Comparison of ENCODE assay signal across 1 cellular context in genomic region chr1:160260436-160261382, GRCh38.
TF ChIP-seq lines count a peak whose summit lies in the region.

No MANE protein-coding gene starts in this region.

TF ChIP-seq in HEK293, 187 proteins besides CTCF, POLR2A, EP300 and RAD21 (continued from another document):
- TF ChIP-seq, protein P1, sequence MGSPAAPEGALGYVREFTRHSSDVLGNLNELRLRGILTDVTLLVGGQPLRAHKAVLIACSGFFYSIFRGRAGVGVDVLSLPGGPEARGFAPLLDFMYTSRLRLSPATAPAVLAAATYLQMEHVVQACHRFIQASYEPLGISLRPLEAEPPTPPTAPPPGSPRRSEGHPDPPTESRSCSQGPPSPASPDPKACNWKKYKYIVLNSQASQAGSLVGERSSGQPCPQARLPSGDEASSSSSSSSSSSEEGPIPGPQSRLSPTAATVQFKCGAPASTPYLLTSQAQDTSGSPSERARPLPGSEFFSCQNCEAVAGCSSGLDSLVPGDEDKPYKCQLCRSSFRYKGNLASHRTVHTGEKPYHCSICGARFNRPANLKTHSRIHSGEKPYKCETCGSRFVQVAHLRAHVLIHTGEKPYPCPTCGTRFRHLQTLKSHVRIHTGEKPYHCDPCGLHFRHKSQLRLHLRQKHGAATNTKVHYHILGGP (tag by site-specific recombination; IDR thresholded peaks at IDR 0.05): peak; percentile 72
- no peak for TF ChIP-seq ZNF785 (tag by site-specific recombination; IDR thresholded peaks at IDR 0.05)
- TF ChIP-seq ZBTB17 (tag by site-specific recombination; IDR thresholded peaks at IDR 0.05): 0 out of 2 replicates have a peak, but pooled peaks have one; percentile 51
- TF ChIP-seq KLF16 (tag by site-specific recombination; IDR thresholded peaks at IDR 0.05): no peak
- no peak; the same call in 1 of the 2 replicates for TF ChIP-seq ZNF391 (tag by site-specific recombination; IDR thresholded peaks at IDR 0.05; ENCODE audit: borderline replicate concordance, low read depth)
- no peak for TF ChIP-seq ZSCAN16 (tag by site-specific recombination; IDR thresholded peaks at IDR 0.05)
- no peak for TF ChIP-seq ZNF544 (tag by site-specific recombination; IDR thresholded peaks at IDR 0.05)
- TF ChIP-seq WT1 (tag by site-specific recombination; IDR thresholded peaks at IDR 0.05): peak; percentile 98
- no peak for TF ChIP-seq ZNF585B (tag by site-specific recombination; IDR thresholded peaks at IDR 0.05)
- TF ChIP-seq ZNF510 (tag by site-specific recombination; IDR thresholded peaks at IDR 0.05; ENCODE audit: insufficient replicate concordance): peak; percentile 62
- TF ChIP-seq KLF1 (tag by site-specific recombination; IDR thresholded peaks at IDR 0.05): peak; percentile 51; the same call in 1 of the 2 replicates
- no peak for TF ChIP-seq ZNF223 (tag by site-specific recombination; IDR thresholded peaks at IDR 0.05)
- peak; percentile 81 for TF ChIP-seq KLF8 (tag by site-specific recombination; IDR thresholded peaks at IDR 0.05)
- TF ChIP-seq ZNF571 (tag by site-specific recombination; IDR thresholded peaks at IDR 0.05): no peak
- TF ChIP-seq ZNF76 (tag by site-specific recombination; IDR thresholded peaks at IDR 0.05; ENCODE audit: borderline replicate concordance, low read depth): peak; percentile 35; the same call in 1 of the 2 replicates
- TF ChIP-seq ZNF335 (tag by site-specific recombination; conservative IDR thresholded peaks at IDR 0.05): no peak
- peak; percentile 86 for TF ChIP-seq EGR2 (tag by site-specific recombination; IDR thresholded peaks at IDR 0.05; ENCODE audit: low read depth)
- TF ChIP-seq ZIC2 (tag by site-specific recombination; IDR thresholded peaks at IDR 0.05): no peak; the same call in 1 of the 2 replicates
- TF ChIP-seq, protein P2, sequence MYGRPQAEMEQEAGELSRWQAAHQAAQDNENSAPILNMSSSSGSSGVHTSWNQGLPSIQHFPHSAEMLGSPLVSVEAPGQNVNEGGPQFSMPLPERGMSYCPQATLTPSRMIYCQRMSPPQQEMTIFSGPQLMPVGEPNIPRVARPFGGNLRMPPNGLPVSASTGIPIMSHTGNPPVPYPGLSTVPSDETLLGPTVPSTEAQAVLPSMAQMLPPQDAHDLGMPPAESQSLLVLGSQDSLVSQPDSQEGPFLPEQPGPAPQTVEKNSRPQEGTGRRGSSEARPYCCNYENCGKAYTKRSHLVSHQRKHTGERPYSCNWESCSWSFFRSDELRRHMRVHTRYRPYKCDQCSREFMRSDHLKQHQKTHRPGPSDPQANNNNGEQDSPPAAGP (tag by site-specific recombination; IDR thresholded peaks at IDR 0.05): peak; percentile 63; the same call in 1 of the 2 replicates
- 0 out of 2 replicates have a peak, but pooled peaks have one; percentile 51 for TF ChIP-seq MZF1 (tag by site-specific recombination; IDR thresholded peaks at IDR 0.05; ENCODE audit: borderline replicate concordance)
- TF ChIP-seq HOXC10 (CRISPR knock-in tag; IDR thresholded peaks at IDR 0.05): no peak
- no peak for TF ChIP-seq ELK4 (IDR thresholded peaks at IDR 0.05; ENCODE audit: borderline replicate concordance, low read depth, low read length)
- TF ChIP-seq ZNF600 (tag by site-specific recombination; IDR thresholded peaks at IDR 0.05): peak; percentile 81
- peak; percentile 98 for TF ChIP-seq ZNF366 (tag by site-specific recombination; conservative IDR thresholded peaks at IDR 0.05)
